18 cellular contexts compared by ENCODE assay signal in genomic region chr14:72443256-72443655, GRCh38.
DNase-seq lines count a peak whose midpoint lies in the region; ATAC-seq, FAIRE-seq and TF ChIP-seq lines count a peak whose summit lies in the region.
"Had no signal": no experiment of that assay in that cellular context is flagged by ENCODE, and none has a peak within 500 bp of the region (broad histone marks: within the 10 kb centered on the region; RNA-seq: fewer than 3 reads in every experiment).

No MANE protein-coding gene starts in this region.

- H3K36me3 Mint-ChIP-seq in naive B cell, result no peaks in the 10 kb centered on the region

- H3K4me1 Mint-ChIP-seq in naive B cell, result peaks cover 39 to 71% (median 68%) of the 10 kb centered on the region in 3 donors

- no peaks in the 10 kb centered on the region for H3K9me3 ChIP-seq in WERI-Rb-1 (ENCODE audit: severe bottlenecking)
- H3K9me3 ChIP-seq: uterus had no signal

- peak; percentile 33 for FAIRE-seq in GM12892 (lab: Jason Lieb, UNC)
- FAIRE-seq: bronchial epithelial cell, TTC549 had no signal

- no peaks in the 10 kb centered on the region for H3K9me3 Mint-ChIP-seq in naive B cell
- H3K9me3 Mint-ChIP-seq: activated T-cell treated with anti-CD3 and anti-CD28 coated beads, Interleukin-2, amount 50 U/mL, for 4 hours had no signal

- H3K4me3 Mint-ChIP-seq in naive B cell, result peak overlapping the region in 7 of 8 donors; percentile 72 to 92 (median 87)

- H3K4me3 ChIP-seq in WERI-Rb-1 (ENCODE audit: low read depth, low read length), result no peak overlapping the region
- H3K4me3 ChIP-seq: dorsolateral prefrontal cortex, uterus had no signal

- peaks cover 0 to 3% (median 0%) of the 10 kb centered on the region in 3 donors for H3K27me3 Mint-ChIP-seq in naive B cell

- no peaks in the 10 kb centered on the region for H3K27me3 ChIP-seq in WERI-Rb-1 (ENCODE audit: insufficient read depth, low read depth, severe bottlenecking)
- H3K27me3 ChIP-seq: dorsolateral prefrontal cortex, uterus had no signal

- TF ChIP-seq POLR2A in GM12892 (IDR thresholded peaks at IDR 0.05; ENCODE audit: low read depth, low read length), result no peak

- ATAC-seq in naive B cell (ENCODE audit: low read depth in 2 of 2) (no peak), GM19467 (IDR thresholded peaks at IDR 0.05; ENCODE audit: unreplicated experiment) (no peak)
- ATAC-seq: left colon had no signal

- TF ChIP-seq CTCF in WERI-Rb-1 (IDR thresholded peaks at IDR 0.05; ENCODE audit: low read depth, low read length), result no peak

- H3K27ac Mint-ChIP-seq in naive B cell, result peak overlapping the region; percentile 60 to 94 (median 80)

- peak overlapping the region; percentile 54 for H3K27ac ChIP-seq in WERI-Rb-1
- H3K27ac ChIP-seq: uterus had no signal

- no peaks in the 10 kb centered on the region for H3K36me3 ChIP-seq in WERI-Rb-1
- H3K36me3 ChIP-seq: uterus had no signal

- peak; percentile 57 to 63 for DNase-seq in NCI-H524 (lab: John Stamatoyannopoulos, UW)
- no peak for DNase-seq in NCI-H524 treated with DMSO at 0.1 percent for 48 hours (lab: John Stamatoyannopoulos, UW)
- DNase-seq in GM12892 (ENCODE audit: insufficient read length), result no peak
- no peak for DNase-seq in WERI-Rb-1
- no peak for DNase-seq in naive B cell
- no peak for DNase-seq in NCI-H345 (lab: John Stamatoyannopoulos, UW)
- no peak for DNase-seq in epidermal melanocyte (ENCODE audit: insufficient read length, low spot score)
- DNase-seq: 8988T, dorsolateral prefrontal cortex, foreskin melanocyte, left colon, NCI-H1694 treated with DMSO at 0.1 percent for 48 hours, NCI-H446, uterus had no signal

Comparison
In these comparisons a context has a peak if more than half of its experiments do, and no peak if none do; other contexts are left out.
1. DNase-seq: peak in NCI-H524 (2 of 2); none in NCI-H524 treated with DMSO at 0.1 percent for 48 hours (single experiment), GM12892 (single experiment), WERI-Rb-1 (single experiment), naive B cell (single experiment), NCI-H345 (single experiment) and epidermal melanocyte (single experiment).